8 cellular contexts compared by ENCODE assay signal in genomic region chr6:99568103-99568933, GRCh38. TPM values are rescaled to one million over a fixed set of nuclear protein-coding genes. Genes with fewer than 3 reads are reported as not detected.
DNase-seq lines count a peak whose midpoint lies in the region; TF ChIP-seq lines count a peak whose summit lies in the region.

A gene with protein sequence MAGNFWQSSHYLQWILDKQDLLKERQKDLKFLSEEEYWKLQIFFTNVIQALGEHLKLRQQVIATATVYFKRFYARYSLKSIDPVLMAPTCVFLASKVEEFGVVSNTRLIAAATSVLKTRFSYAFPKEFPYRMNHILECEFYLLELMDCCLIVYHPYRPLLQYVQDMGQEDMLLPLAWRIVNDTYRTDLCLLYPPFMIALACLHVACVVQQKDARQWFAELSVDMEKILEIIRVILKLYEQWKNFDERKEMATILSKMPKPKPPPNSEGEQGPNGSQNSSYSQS (minus strand): TSS chr6:99568660. CDS start chr6:99568527, 133 bp downstream.

- no peaks in the 10 kb centered on the region for H4K20me1 ChIP-seq in H9 (ENCODE audit: control insufficient read depth, insufficient read depth, insufficient read length)
- peaks cover 3% of the 10 kb centered on the region for H4K20me1 ChIP-seq in MM.1S (ENCODE audit: insufficient read depth, low read length)

- H3K4me3 ChIP-seq in MM.1S (ENCODE audit: low read length) (peak within 1 kb of the TSS; percentile 95), SJCRH30 (peak within 1 kb of the TSS; percentile 84), neuron (ENCODE audit: low read length) (peak within 1 kb of the TSS; percentile 100), subcutaneous abdominal adipose tissue (ENCODE audit: low read depth in 1 of 5, low read length in 5 of 5) (peak within 1 kb of the TSS; percentile 85 to 98 (median 93))

- H3K23me2 ChIP-seq in H9 (ENCODE audit: insufficient read length, low read depth, low read length, poor library complexity, severe bottlenecking), result peaks cover 7% of the 10 kb centered on the region

- H3K79me1 ChIP-seq in H9 (ENCODE audit: insufficient read depth, low read depth, low read length, poor library complexity, severe bottlenecking), result no peaks in the 10 kb centered on the region

- peaks cover 4% of the 10 kb centered on the region for H3F3A ChIP-seq in MM.1S (ENCODE audit: insufficient read depth, low read length)

- H3K9me3 Mint-ChIP-seq in H9, result peaks cover 0 to 8% of the 10 kb centered on the region in 2 experiments; a peak in 2 of 5 replicates

- no peak within 1 kb of the TSS for H2BK12ac ChIP-seq in H9 (ENCODE audit: insufficient read length, low read depth, low read length)

- no CpG with 5 or more reads among the region's 64 CpGs for WGBS in H9 (ENCODE audit: extremely low coverage, insufficient read length, low lambda C conversion rate)

- DNase-seq in H9, result peak; percentile 96
- DNase-seq in MM.1S, result peak; percentile 94
- peak; percentile 97 to 98 for DNase-seq in SJCRH30
- peak; percentile 76 to 82 (median 82) for DNase-seq in activated naive CD4-positive, alpha-beta T cell (lab: John Stamatoyannopoulos, UW)
- DNase-seq in foreskin melanocyte, result peak; percentile 96

- peaks cover 0 to 4% (median 3%) of the 10 kb centered on the region in 3 experiments; a peak in 3 of 7 replicates for H3K36me3 Mint-ChIP-seq in H9 (ENCODE audit: insufficient read depth in 1 of 3, low read depth in 3 of 3)

- H3K36me3 ChIP-seq in ES-I3 (ENCODE audit: insufficient read depth, low read length) (no peaks in the 10 kb centered on the region), MM.1S (replicated peaks; ENCODE audit: insufficient read depth, low read length) (no peaks in the 10 kb centered on the region), SJCRH30 (peaks cover 9% of the 10 kb centered on the region; the same call in 1 of the 2 replicates), neuron (ENCODE audit: insufficient read depth, low read length) (peaks cover 2% of the 10 kb centered on the region), subcutaneous abdominal adipose tissue (ENCODE audit: control insufficient read depth in 5 of 5, insufficient read depth in 5 of 5, low read length in 5 of 5) (no peaks in the 10 kb centered on the region)

- H3K4me2 ChIP-seq in H9 (ENCODE audit: insufficient read depth, insufficient read length, low read length) (peak within 1 kb of the TSS; percentile 45), MM.1S (ENCODE audit: low read depth, low read length) (peak within 1 kb of the TSS; percentile 88)

- no peak within 1 kb of the TSS for H4K91ac ChIP-seq in H9 (ENCODE audit: insufficient read length, low read depth, low read length)

- peak within 1 kb of the TSS; percentile 99 for H3K27ac Mint-ChIP-seq in H9

- no peaks in the 10 kb centered on the region for H3K4me1 ChIP-seq in ES-I3 (ENCODE audit: insufficient read depth, low read length)
- no peaks in the 10 kb centered on the region for H3K4me1 ChIP-seq in H9 (ENCODE audit: insufficient read depth, low read length)
- peaks cover 6% of the 10 kb centered on the region; the same call in 1 of the 2 replicates for H3K4me1 ChIP-seq in MM.1S (ENCODE audit: low read length)
- H3K4me1 ChIP-seq in SJCRH30, result peaks cover 5% of the 10 kb centered on the region; the same call in 1 of the 2 replicates
- peaks cover 15% of the 10 kb centered on the region for H3K4me1 ChIP-seq in neuron (ENCODE audit: insufficient read depth, low read length)
- peaks cover 0 to 23% (median 10%) of the 10 kb centered on the region in 5 donors for H3K4me1 ChIP-seq in subcutaneous abdominal adipose tissue (ENCODE audit: control insufficient read depth in 5 of 5, insufficient read depth in 5 of 5, low read length in 5 of 5)

- H3K27ac ChIP-seq in H9 (ENCODE audit: insufficient read length, low read depth, low read length), result peak within 1 kb of the TSS; percentile 93
- peak within 1 kb of the TSS; percentile 79; the same call in 1 of the 2 replicates for H3K27ac ChIP-seq in MM.1S (ENCODE audit: low read length)
- peak within 1 kb of the TSS; percentile 70 for H3K27ac ChIP-seq in SJCRH30
- peak within 1 kb of the TSS; percentile 79 for H3K27ac ChIP-seq in subcutaneous abdominal adipose tissue (ENCODE audit: low read depth, low read length)

- H4K5ac ChIP-seq in H9 (ENCODE audit: insufficient read length, low read depth, low read length), result peak within 1 kb of the TSS; percentile 85

- peaks cover 9% of the 10 kb centered on the region; the same call in 1 of the 2 replicates for H3K27me3 Mint-ChIP-seq in H9 (ENCODE audit: low read depth)

- H2BK20ac ChIP-seq in H9 (ENCODE audit: low read depth, low read length, poor library complexity, severe bottlenecking), result no peak within 1 kb of the TSS

- peak within 1 kb of the TSS; percentile 86 for H3K18ac ChIP-seq in H9 (ENCODE audit: insufficient read length, low read depth, low read length)

- H3K56ac ChIP-seq in H9 (ENCODE audit: insufficient read length, low read depth, low read length), result no peak within 1 kb of the TSS

- peak within 1 kb of the TSS; percentile 91 to 94 for H3K4me3 Mint-ChIP-seq in H9

- no peak for TF ChIP-seq CTCF in H9 (conservative IDR thresholded peaks at IDR 0.05)
- no peak for TF ChIP-seq CTCF in MM.1S (IDR thresholded peaks at IDR 0.05; ENCODE audit: low read length)

- no peak within 1 kb of the TSS for H3T11ph ChIP-seq in H9 (ENCODE audit: low read length)

- H3K9me2 ChIP-seq in MM.1S (replicated peaks; ENCODE audit: insufficient read depth, low read length), result no peaks in the 10 kb centered on the region

- H3K9ac ChIP-seq in ES-I3 (ENCODE audit: low read depth, low read length) (peak within 1 kb of the TSS; percentile 95), H9 (ENCODE audit: extremely low read depth, insufficient read length, low read length) (peak within 1 kb of the TSS; percentile 97), MM.1S (ENCODE audit: low read length) (peak within 1 kb of the TSS; percentile 96), subcutaneous abdominal adipose tissue (ENCODE audit: low read length in 5 of 5) (peak within 1 kb of the TSS; percentile 86 to 99 (median 98))

- H2BK15ac ChIP-seq in H9 (ENCODE audit: low read depth, low read length), result no peak within 1 kb of the TSS

- H3K27me3 ChIP-seq in H9 (ENCODE audit: insufficient read depth, low read length), result no peaks in the 10 kb centered on the region
- no peaks in the 10 kb centered on the region for H3K27me3 ChIP-seq in MM.1S (replicated peaks; ENCODE audit: insufficient read depth, low read length)
- H3K27me3 ChIP-seq in SJCRH30, result peaks cover 3% of the 10 kb centered on the region; the same call in 1 of the 2 replicates
- no peaks in the 10 kb centered on the region for H3K27me3 ChIP-seq in neuron (ENCODE audit: insufficient read depth, low read length)
- H3K27me3 ChIP-seq in subcutaneous abdominal adipose tissue (ENCODE audit: control insufficient read depth in 5 of 5, insufficient read depth in 4 of 5, low read length in 5 of 5), result no peaks in the 10 kb centered on the region

- H2AFZ ChIP-seq in H9 (ENCODE audit: low read length), result peak within 1 kb of the TSS; percentile 52
- H2AFZ ChIP-seq in MM.1S (ENCODE audit: low read length), result peak within 1 kb of the TSS; percentile 61
- H2AFZ ChIP-seq in neuron (ENCODE audit: low read depth, low read length), result peak within 1 kb of the TSS; percentile 13

- peaks cover 11 to 14% of the 10 kb centered on the region in 2 experiments for H3K4me1 Mint-ChIP-seq in H9

- peak within 1 kb of the TSS; percentile 92 for H3K14ac ChIP-seq in H9 (ENCODE audit: insufficient read depth, low read length)

- H2BK120ac ChIP-seq in H9 (ENCODE audit: low read depth, low read length, poor library complexity, severe bottlenecking), result peak within 1 kb of the TSS; percentile 70

- no peak within 1 kb of the TSS for H3K23ac ChIP-seq in H9 (ENCODE audit: insufficient read length, low read depth, low read length)

- no peak within 1 kb of the TSS for H2BK5ac ChIP-seq in H9 (ENCODE audit: insufficient read length, low read length)

- H2AK5ac ChIP-seq in H9 (ENCODE audit: insufficient read length, low read length), result no peak within 1 kb of the TSS

- peaks cover 10% of the 10 kb centered on the region; the same call in 1 of the 2 replicates for H3K79me2 ChIP-seq in H9 (ENCODE audit: insufficient read depth, low read length)
- H3K79me2 ChIP-seq in MM.1S (ENCODE audit: low read length), result peaks cover 51% of the 10 kb centered on the region

- no peaks in the 10 kb centered on the region for H3K9me3 ChIP-seq in ES-I3 (ENCODE audit: control insufficient read depth, insufficient read depth, low read length)
- no peaks in the 10 kb centered on the region for H3K9me3 ChIP-seq in H9 (ENCODE audit: control insufficient read depth, low read depth, low read length)
- H3K9me3 ChIP-seq in MM.1S (replicated peaks; ENCODE audit: insufficient read depth, low read length), result no peaks in the 10 kb centered on the region
- H3K9me3 ChIP-seq in SJCRH30 (replicated peaks), result no peaks in the 10 kb centered on the region
- no peaks in the 10 kb centered on the region for H3K9me3 ChIP-seq in neuron (ENCODE audit: low read length)
- peaks cover 0 to 2% (median 0%) of the 10 kb centered on the region in 5 donors for H3K9me3 ChIP-seq in subcutaneous abdominal adipose tissue (ENCODE audit: control insufficient read depth in 5 of 5, low read length in 5 of 5)

- H3K4ac ChIP-seq in H9 (ENCODE audit: low read depth, low read length), result peak within 1 kb of the TSS; percentile 68; the same call in 1 of the 2 replicates

- no peak within 1 kb of the TSS for H4K8ac ChIP-seq in H9 (replicated peaks; ENCODE audit: insufficient read length, low read depth, low read length)

RNA-seq across cellular contexts. Expression of the gene that starts here (rescaled TPM):
- 109 and 112 TPM in 2 replicates for total RNA-seq in H9 (2021)
- 122 and 128 TPM in 2 replicates for total RNA-seq in SJCRH30 (2014; rRNA removed; shearing (Covaris generic))

Comparison
In these comparisons a context has a peak if more than half of its experiments do, and no peak if none do; other contexts are left out.
1. Peak in every context shown above with its lines: DNase-seq, H3K4me3 ChIP-seq and H3K27ac ChIP-seq.